8 cellular contexts compared by ENCODE assay signal in the genomic region with DNA sequence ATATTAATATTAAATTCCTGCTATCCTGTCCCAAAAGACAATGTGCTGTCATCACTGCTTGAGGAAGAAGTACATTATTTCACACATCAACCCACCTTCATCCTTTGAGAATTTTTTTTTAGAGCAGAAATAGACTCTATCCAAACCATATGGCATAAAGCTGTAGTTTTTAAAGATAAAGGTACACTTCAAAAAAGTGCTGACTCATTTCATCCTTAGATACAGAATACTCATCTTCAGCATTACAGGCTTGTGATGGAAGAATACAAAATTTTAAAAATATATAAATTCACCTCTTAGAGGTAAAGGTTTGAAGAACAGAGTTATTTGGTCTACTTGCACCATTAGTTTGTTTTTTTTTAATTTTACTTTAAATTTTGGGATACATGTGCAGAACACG.
"Had no signal": no experiment of that assay in that cellular context is flagged by ENCODE, and none has a peak within 500 bp of the region (broad histone marks: within the 10 kb centered on the region; RNA-seq: fewer than 3 reads in every experiment).

No MANE protein-coding gene starts in this region.

- H2AFZ ChIP-seq: GM23248 had no signal

- H3K4me3 ChIP-seq: GM23248 had no signal

- FAIRE-seq: H54, HTR-8/SVneo had no signal

- H3K4me2 ChIP-seq: KMS-11 had no signal

- H3K9ac ChIP-seq: GM23248, KMS-11 had no signal

- H3K27ac ChIP-seq: GM23248, KMS-11 had no signal

- DNase-seq: GM23248, GOT3, H9, HCEC 1CT, KBM-7 had no signal
